ENCODE assay signal across 1 cellular context in the genomic region with DNA sequence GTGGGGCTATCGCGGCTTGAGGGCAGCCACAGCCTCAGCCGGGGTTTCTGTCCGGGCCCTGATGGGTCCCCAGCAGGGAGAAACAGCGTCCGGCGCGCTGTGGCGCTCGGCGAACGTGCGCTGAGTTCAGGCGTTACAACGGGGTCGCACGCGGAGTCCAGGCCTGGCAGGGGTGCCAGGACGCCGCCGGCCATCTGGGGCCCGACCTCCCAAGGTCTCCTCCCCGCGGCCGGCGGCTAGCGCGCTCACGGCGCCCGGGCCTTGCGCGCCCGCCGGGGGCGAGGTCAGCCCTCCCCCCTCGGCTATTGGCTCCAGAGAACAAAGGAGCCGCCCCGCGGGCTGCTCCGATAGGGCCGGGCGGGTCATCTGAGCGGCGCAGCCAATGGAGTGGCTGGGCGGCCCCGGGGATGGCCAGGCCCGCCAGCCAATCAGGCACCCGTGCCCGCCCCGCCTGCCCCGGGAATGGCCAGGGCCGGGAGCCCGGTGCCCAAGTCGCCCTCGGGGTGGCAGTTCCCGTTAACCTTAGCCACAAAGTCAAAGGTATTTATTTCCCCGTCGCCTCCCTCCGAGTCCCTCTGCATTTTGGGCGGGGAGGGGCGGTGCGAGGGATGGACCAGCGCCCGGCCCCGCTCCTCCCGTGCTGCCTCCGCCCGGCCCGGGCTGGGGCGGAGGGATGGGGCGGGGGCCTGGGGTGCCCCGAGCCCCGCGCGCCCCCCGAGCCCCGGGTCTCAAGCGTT.
TF ChIP-seq lines count a peak whose summit lies in the region.

A gene (plus strand): TSS at position 478 of the 737 bp plus-strand sequence. CDS start 9,141 bp downstream, outside the sequence.

TF ChIP-seq in K562, 482 proteins besides CTCF, POLR2A, EP300 and RAD21 (continued from another document and continues in another):
- peak; percentile 31; the same call in 1 of the 2 replicates for TF ChIP-seq FOXP1 (CRISPR knock-in tag; IDR thresholded peaks at IDR 0.05)
- TF ChIP-seq MYBL2 (IDR thresholded peaks at IDR 0.05; ENCODE audit: low read depth), result no peak
- TF ChIP-seq MYBL2 (CRISPR knock-in tag; IDR thresholded peaks at IDR 0.05; ENCODE audit: borderline replicate concordance), result no peak
- no peak for TF ChIP-seq POLR2H (tag; IDR thresholded peaks at IDR 0.05; ENCODE audit: low read depth)
- TF ChIP-seq ZNF431 (CRISPR knock-in tag; IDR thresholded peaks at IDR 0.05), result no peak
- TF ChIP-seq MCM7 (IDR thresholded peaks at IDR 0.05), result no peak
- TF ChIP-seq, protein P1, sequence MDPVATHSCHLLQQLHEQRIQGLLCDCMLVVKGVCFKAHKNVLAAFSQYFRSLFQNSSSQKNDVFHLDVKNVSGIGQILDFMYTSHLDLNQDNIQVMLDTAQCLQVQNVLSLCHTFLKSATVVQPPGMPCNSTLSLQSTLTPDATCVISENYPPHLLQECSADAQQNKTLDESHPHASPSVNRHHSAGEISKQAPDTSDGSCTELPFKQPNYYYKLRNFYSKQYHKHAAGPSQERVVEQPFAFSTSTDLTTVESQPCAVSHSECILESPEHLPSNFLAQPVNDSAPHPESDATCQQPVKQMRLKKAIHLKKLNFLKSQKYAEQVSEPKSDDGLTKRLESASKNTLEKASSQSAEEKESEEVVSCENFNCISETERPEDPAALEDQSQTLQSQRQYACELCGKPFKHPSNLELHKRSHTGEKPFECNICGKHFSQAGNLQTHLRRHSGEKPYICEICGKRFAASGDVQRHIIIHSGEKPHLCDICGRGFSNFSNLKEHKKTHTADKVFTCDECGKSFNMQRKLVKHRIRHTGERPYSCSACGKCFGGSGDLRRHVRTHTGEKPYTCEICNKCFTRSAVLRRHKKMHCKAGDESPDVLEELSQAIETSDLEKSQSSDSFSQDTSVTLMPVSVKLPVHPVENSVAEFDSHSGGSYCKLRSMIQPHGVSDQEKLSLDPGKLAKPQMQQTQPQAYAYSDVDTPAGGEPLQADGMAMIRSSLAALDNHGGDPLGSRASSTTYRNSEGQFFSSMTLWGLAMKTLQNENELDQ (CRISPR knock-in tag; IDR thresholded peaks at IDR 0.05; ENCODE audit: borderline replicate concordance), result no peak
- no peak for TF ChIP-seq ZNF77 (CRISPR knock-in tag; IDR thresholded peaks at IDR 0.05)
- TF ChIP-seq SMAD1 (IDR thresholded peaks at IDR 0.05; ENCODE audit: low read depth, low read length, partially characterized antibody), result no peak
- TF ChIP-seq HNRNPUL1 (IDR thresholded peaks at IDR 0.05; ENCODE audit: low read length), result no peak
- TF ChIP-seq, protein P2, sequence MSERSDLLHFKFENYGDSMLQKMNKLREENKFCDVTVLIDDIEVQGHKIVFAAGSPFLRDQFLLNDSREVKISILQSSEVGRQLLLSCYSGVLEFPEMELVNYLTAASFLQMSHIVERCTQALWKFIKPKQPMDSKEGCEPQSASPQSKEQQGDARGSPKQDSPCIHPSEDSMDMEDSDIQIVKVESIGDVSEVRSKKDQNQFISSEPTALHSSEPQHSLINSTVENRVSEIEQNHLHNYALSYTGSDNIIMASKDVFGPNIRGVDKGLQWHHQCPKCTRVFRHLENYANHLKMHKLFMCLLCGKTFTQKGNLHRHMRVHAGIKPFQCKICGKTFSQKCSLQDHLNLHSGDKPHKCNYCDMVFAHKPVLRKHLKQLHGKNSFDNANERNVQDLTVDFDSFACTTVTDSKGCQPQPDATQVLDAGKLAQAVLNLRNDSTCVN (CRISPR knock-in tag; IDR thresholded peaks at IDR 0.05), result no peak
- no peak for TF ChIP-seq ARID2 (IDR thresholded peaks at IDR 0.05)
- TF ChIP-seq GATAD2A (IDR thresholded peaks at IDR 0.05), result no peak
- TF ChIP-seq KHSRP (IDR thresholded peaks at IDR 0.05), result no peak
- TF ChIP-seq, protein P3, sequence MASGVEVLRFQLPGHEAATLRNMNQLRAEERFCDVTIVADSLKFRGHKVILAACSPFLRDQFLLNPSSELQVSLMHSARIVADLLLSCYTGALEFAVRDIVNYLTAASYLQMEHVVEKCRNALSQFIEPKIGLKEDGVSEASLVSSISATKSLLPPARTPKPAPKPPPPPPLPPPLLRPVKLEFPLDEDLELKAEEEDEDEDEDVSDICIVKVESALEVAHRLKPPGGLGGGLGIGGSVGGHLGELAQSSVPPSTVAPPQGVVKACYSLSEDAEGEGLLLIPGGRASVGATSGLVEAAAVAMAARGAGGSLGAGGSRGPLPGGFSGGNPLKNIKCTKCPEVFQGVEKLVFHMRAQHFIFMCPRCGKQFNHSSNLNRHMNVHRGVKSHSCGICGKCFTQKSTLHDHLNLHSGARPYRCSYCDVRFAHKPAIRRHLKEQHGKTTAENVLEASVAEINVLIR (CRISPR knock-in tag; IDR thresholded peaks at IDR 0.05), result no peak
- TF ChIP-seq, protein P4, sequence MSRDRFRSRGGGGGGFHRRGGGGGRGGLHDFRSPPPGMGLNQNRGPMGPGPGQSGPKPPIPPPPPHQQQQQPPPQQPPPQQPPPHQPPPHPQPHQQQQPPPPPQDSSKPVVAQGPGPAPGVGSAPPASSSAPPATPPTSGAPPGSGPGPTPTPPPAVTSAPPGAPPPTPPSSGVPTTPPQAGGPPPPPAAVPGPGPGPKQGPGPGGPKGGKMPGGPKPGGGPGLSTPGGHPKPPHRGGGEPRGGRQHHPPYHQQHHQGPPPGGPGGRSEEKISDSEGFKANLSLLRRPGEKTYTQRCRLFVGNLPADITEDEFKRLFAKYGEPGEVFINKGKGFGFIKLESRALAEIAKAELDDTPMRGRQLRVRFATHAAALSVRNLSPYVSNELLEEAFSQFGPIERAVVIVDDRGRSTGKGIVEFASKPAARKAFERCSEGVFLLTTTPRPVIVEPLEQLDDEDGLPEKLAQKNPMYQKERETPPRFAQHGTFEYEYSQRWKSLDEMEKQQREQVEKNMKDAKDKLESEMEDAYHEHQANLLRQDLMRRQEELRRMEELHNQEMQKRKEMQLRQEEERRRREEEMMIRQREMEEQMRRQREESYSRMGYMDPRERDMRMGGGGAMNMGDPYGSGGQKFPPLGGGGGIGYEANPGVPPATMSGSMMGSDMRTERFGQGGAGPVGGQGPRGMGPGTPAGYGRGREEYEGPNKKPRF (IDR thresholded peaks at IDR 0.05; ENCODE audit: low read depth, low read length), result no peak
- TF ChIP-seq XRCC5 (IDR thresholded peaks at IDR 0.05; ENCODE audit: low read depth, low read length), result no peak; the same call in 1 of the 2 replicates
- no peak for TF ChIP-seq PCBP1 (IDR thresholded peaks at IDR 0.05; ENCODE audit: low read depth, low read length, poor library complexity, severe bottlenecking)
- peak; percentile 34 for TF ChIP-seq ZFP1 (CRISPR knock-in tag; IDR thresholded peaks at IDR 0.05)
- no peak for TF ChIP-seq SPI1 (IDR thresholded peaks at IDR 0.05; ENCODE audit: borderline replicate concordance, low read depth, low read length)
- TF ChIP-seq ZNF75A (CRISPR knock-in tag; IDR thresholded peaks at IDR 0.05), result no peak
- TF ChIP-seq HIVEP1 (CRISPR knock-in tag; IDR thresholded peaks at IDR 0.05), result no peak
- TF ChIP-seq, protein P5, sequence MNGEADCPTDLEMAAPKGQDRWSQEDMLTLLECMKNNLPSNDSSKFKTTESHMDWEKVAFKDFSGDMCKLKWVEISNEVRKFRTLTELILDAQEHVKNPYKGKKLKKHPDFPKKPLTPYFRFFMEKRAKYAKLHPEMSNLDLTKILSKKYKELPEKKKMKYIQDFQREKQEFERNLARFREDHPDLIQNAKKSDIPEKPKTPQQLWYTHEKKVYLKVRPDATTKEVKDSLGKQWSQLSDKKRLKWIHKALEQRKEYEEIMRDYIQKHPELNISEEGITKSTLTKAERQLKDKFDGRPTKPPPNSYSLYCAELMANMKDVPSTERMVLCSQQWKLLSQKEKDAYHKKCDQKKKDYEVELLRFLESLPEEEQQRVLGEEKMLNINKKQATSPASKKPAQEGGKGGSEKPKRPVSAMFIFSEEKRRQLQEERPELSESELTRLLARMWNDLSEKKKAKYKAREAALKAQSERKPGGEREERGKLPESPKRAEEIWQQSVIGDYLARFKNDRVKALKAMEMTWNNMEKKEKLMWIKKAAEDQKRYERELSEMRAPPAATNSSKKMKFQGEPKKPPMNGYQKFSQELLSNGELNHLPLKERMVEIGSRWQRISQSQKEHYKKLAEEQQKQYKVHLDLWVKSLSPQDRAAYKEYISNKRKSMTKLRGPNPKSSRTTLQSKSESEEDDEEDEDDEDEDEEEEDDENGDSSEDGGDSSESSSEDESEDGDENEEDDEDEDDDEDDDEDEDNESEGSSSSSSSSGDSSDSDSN (IDR thresholded peaks at IDR 0.05; ENCODE audit: borderline replicate concordance in 1 of 2, low read depth in 2 of 2, low read length in 2 of 2), result 0 out of 4 replicates have a peak, but pooled peaks of 1 of the 2 experiments have one; percentile 34
- TF ChIP-seq RBM34 (IDR thresholded peaks at IDR 0.05; ENCODE audit: borderline replicate concordance, insufficient read depth, low read length), result peak; percentile 98; the same call in 1 of the 2 replicates
- peak; percentile 84 for TF ChIP-seq RAD51 (IDR thresholded peaks at IDR 0.05; ENCODE audit: borderline replicate concordance, low read depth)
- no peak; a peak in 1 of 4 replicates for TF ChIP-seq SRF (CRISPR knock-in tag; IDR thresholded peaks at IDR 0.05)
- no peak for TF ChIP-seq SMAD2 (IDR thresholded peaks at IDR 0.05; ENCODE audit: low read depth, low read length)
- no peak for TF ChIP-seq ZNF354B (CRISPR knock-in tag; IDR thresholded peaks at IDR 0.05)
- TF ChIP-seq ZNF175 (CRISPR knock-in tag; IDR thresholded peaks at IDR 0.05; ENCODE audit: low read depth), result no peak
- TF ChIP-seq, protein P6, sequence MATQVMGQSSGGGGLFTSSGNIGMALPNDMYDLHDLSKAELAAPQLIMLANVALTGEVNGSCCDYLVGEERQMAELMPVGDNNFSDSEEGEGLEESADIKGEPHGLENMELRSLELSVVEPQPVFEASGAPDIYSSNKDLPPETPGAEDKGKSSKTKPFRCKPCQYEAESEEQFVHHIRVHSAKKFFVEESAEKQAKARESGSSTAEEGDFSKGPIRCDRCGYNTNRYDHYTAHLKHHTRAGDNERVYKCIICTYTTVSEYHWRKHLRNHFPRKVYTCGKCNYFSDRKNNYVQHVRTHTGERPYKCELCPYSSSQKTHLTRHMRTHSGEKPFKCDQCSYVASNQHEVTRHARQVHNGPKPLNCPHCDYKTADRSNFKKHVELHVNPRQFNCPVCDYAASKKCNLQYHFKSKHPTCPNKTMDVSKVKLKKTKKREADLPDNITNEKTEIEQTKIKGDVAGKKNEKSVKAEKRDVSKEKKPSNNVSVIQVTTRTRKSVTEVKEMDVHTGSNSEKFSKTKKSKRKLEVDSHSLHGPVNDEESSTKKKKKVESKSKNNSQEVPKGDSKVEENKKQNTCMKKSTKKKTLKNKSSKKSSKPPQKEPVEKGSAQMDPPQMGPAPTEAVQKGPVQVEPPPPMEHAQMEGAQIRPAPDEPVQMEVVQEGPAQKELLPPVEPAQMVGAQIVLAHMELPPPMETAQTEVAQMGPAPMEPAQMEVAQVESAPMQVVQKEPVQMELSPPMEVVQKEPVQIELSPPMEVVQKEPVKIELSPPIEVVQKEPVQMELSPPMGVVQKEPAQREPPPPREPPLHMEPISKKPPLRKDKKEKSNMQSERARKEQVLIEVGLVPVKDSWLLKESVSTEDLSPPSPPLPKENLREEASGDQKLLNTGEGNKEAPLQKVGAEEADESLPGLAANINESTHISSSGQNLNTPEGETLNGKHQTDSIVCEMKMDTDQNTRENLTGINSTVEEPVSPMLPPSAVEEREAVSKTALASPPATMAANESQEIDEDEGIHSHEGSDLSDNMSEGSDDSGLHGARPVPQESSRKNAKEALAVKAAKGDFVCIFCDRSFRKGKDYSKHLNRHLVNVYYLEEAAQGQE (CRISPR knock-in tag; IDR thresholded peaks at IDR 0.05; ENCODE audit: low read depth), result 0 out of 2 replicates have a peak, but pooled peaks have one; percentile 75
- peak; percentile 51 for TF ChIP-seq FUS (optimal IDR thresholded peaks at IDR 0.05; ENCODE audit: low read depth, low read length)
- no peak for TF ChIP-seq POLR3G (IDR thresholded peaks at IDR 0.05; ENCODE audit: extremely low read depth, insufficient read length, insufficient replicate concordance)
- TF ChIP-seq DPF2 (IDR thresholded peaks at IDR 0.05), result no peak
- TF ChIP-seq ZNF253 (CRISPR knock-in tag; conservative IDR thresholded peaks at IDR 0.05), result no peak
- TF ChIP-seq, protein P7, sequence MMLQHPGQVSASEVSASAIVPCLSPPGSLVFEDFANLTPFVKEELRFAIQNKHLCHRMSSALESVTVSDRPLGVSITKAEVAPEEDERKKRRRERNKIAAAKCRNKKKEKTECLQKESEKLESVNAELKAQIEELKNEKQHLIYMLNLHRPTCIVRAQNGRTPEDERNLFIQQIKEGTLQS (IDR thresholded peaks at IDR 0.05), result no peak
- TF ChIP-seq, protein P7 (CRISPR knock-in tag; conservative IDR thresholded peaks at IDR 0.05), result no peak
- no peak; the same call in 1 of the 2 replicates for TF ChIP-seq ZBED1 (IDR thresholded peaks at IDR 0.05)
- no peak for TF ChIP-seq KAT2B (IDR thresholded peaks at IDR 0.05; ENCODE audit: low read depth, low read length)
- TF ChIP-seq YY1 (IDR thresholded peaks at IDR 0.05; ENCODE audit: borderline replicate concordance in 1 of 3, control insufficient read depth in 1 of 3, extremely low read depth in 1 of 3, insufficient read depth in 3 of 3, insufficient read length in 1 of 3, insufficient replicate concordance in 2 of 3, low read depth in 1 of 3, low read length in 2 of 3), result peak in 2 of 3 experiments; percentile 62 to 63
- no peak for TF ChIP-seq RBM17 (IDR thresholded peaks at IDR 0.05; ENCODE audit: borderline replicate concordance, low read depth, low read length)
- no peak for TF ChIP-seq STAT5A (IDR thresholded peaks at IDR 0.05; ENCODE audit: borderline replicate concordance, low read length)
- no peak for TF ChIP-seq ZNF57 (CRISPR knock-in tag; IDR thresholded peaks at IDR 0.05)
- peak; percentile 12; the same call in 1 of the 2 replicates for TF ChIP-seq GTF2E2 (tag; IDR thresholded peaks at IDR 0.05)
- TF ChIP-seq ZNF76 (CRISPR knock-in tag; IDR thresholded peaks at IDR 0.05; ENCODE audit: borderline replicate concordance), result no peak
- no peak for TF ChIP-seq NCOA1 (IDR thresholded peaks at IDR 0.05; ENCODE audit: low read depth)
- TF ChIP-seq ZNF174 (CRISPR knock-in tag; IDR thresholded peaks at IDR 0.05), result no peak
- TF ChIP-seq BRCA1 (IDR thresholded peaks at IDR 0.05), result no peak
- 0 out of 2 replicates have a peak, but pooled peaks have one; percentile 15 for TF ChIP-seq BRCA1 (CRISPR knock-in tag; IDR thresholded peaks at IDR 0.05)
- no peak for TF ChIP-seq HMG20A (CRISPR knock-in tag; conservative IDR thresholded peaks at IDR 0.05)
- TF ChIP-seq BHLHE40 (IDR thresholded peaks at IDR 0.05; ENCODE audit: low read length), result no peak; the same call in 1 of the 2 replicates
- no peak for TF ChIP-seq ZBTB8A (IDR thresholded peaks at IDR 0.05; ENCODE audit: partially characterized antibody)
